In the genomic region with DNA sequence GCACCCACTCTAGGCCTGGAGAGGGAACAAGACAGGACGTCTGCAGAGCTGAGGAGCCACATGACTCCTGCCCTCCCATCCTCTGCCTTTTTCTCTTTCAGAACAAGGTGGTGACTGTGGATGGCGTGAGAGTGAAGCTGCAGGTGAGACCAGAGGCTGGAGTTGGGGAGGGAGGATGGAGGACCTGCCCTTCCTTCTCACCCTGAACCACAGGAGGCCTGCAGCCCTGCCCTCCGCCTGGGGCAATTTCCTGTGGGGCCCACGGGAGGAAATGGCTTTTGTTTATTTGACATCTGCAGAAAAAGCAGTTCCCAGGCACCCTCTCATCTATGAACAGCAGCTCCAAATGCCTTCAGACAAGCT, we compare ENCODE assay signal across 1 cellular context.
TF ChIP-seq lines count a peak whose summit lies in the region.

No MANE protein-coding gene starts in this region.

TF ChIP-seq in WTC11, 78 proteins besides CTCF, POLR2A, EP300 and RAD21 (continued from another document):
- TF ChIP-seq, protein P1, sequence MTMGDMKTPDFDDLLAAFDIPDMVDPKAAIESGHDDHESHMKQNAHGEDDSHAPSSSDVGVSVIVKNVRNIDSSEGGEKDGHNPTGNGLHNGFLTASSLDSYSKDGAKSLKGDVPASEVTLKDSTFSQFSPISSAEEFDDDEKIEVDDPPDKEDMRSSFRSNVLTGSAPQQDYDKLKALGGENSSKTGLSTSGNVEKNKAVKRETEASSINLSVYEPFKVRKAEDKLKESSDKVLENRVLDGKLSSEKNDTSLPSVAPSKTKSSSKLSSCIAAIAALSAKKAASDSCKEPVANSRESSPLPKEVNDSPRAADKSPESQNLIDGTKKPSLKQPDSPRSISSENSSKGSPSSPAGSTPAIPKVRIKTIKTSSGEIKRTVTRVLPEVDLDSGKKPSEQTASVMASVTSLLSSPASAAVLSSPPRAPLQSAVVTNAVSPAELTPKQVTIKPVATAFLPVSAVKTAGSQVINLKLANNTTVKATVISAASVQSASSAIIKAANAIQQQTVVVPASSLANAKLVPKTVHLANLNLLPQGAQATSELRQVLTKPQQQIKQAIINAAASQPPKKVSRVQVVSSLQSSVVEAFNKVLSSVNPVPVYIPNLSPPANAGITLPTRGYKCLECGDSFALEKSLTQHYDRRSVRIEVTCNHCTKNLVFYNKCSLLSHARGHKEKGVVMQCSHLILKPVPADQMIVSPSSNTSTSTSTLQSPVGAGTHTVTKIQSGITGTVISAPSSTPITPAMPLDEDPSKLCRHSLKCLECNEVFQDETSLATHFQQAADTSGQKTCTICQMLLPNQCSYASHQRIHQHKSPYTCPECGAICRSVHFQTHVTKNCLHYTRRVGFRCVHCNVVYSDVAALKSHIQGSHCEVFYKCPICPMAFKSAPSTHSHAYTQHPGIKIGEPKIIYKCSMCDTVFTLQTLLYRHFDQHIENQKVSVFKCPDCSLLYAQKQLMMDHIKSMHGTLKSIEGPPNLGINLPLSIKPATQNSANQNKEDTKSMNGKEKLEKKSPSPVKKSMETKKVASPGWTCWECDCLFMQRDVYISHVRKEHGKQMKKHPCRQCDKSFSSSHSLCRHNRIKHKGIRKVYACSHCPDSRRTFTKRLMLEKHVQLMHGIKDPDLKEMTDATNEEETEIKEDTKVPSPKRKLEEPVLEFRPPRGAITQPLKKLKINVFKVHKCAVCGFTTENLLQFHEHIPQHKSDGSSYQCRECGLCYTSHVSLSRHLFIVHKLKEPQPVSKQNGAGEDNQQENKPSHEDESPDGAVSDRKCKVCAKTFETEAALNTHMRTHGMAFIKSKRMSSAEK (CRISPR knock-in tag; IDR thresholded peaks at IDR 0.05; ENCODE audit: borderline replicate concordance), result no peak
- TF ChIP-seq KAT7 (CRISPR knock-in tag; IDR thresholded peaks at IDR 0.05; ENCODE audit: borderline replicate concordance) (no peak), NFYB (CRISPR knock-in tag; conservative IDR thresholded peaks at IDR 0.05; ENCODE audit: low read depth) (no peak), CBFB (CRISPR knock-in tag; IDR thresholded peaks at IDR 0.05; ENCODE audit: low read depth) (no peak), TCF7 (CRISPR knock-in tag; IDR thresholded peaks at IDR 0.05; ENCODE audit: low read depth) (no peak)
- TF ChIP-seq, protein P2, sequence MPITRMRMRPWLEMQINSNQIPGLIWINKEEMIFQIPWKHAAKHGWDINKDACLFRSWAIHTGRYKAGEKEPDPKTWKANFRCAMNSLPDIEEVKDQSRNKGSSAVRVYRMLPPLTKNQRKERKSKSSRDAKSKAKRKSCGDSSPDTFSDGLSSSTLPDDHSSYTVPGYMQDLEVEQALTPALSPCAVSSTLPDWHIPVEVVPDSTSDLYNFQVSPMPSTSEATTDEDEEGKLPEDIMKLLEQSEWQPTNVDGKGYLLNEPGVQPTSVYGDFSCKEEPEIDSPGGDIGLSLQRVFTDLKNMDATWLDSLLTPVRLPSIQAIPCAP (CRISPR knock-in tag; IDR thresholded peaks at IDR 0.05), result no peak
